Comparison of ENCODE assay signal across 8 cellular contexts in the genomic region with DNA sequence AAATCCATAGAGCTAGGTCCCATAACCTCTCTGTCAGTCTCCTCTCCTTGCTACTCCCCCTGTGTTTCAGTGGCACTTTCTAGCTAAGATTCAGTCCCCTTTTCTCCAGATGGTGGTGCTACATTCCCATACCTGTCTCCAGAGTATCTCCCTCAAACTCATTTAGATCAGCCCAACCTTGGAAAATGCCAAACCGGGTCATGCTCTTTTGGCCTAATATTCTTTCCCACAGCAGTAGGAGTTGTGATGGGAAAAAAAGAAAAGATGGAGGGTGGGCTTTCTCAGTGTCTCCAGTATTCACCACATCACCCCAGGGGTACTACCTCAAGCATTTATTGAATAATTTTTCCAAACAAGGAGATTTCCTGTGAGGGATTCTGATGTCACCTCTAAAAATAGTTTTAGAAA. TPM values are rescaled to one million over a fixed set of nuclear protein-coding genes. Genes with fewer than 3 reads are reported as not detected.
A peak's percentile ranks its signal among the peaks of the same experiment; 100 is the strongest.
DNase-seq lines count a peak whose midpoint lies in the region; ATAC-seq, FAIRE-seq and TF ChIP-seq lines count a peak whose summit lies in the region.

No MANE protein-coding gene starts in this region.

- no peaks in the 10 kb centered on the region for H3K27me3 ChIP-seq in SU-DHL-6 (ENCODE audit: low read length)

- H3K4me3 Mint-ChIP-seq in natural killer cell: no peak overlapping the region

- ATAC-seq in natural killer cell (no peak), GM21619 (IDR thresholded peaks at IDR 0.05; ENCODE audit: unreplicated experiment) (no peak)
- ATAC-seq in activated CD4-positive, CD25-positive, alpha-beta regulatory T cell treated with anti-CD3 and anti-CD28 coated beads, Interleukin-2, amount 50 U/mL, for 24 hours: no peak

- peaks cover 14% of the 10 kb centered on the region for H3F3A ChIP-seq in SU-DHL-6 (ENCODE audit: insufficient read depth)

- DNase-seq in EL (peak; percentile 72), NCI-H128 (lab: John Stamatoyannopoulos, UW; ENCODE audit: unreplicated experiment) (peak; percentile 41), epithelial cell of proximal tubule (ENCODE audit: low read depth) (no peak), natural killer cell (no peak)

- H4K20me1 ChIP-seq in SU-DHL-6 (ENCODE audit: low read depth, low read length): no peaks in the 10 kb centered on the region

- FAIRE-seq in A204.1 (lab: Jason Lieb, UNC): peak; percentile 43

- no peak overlapping the region for H3K4me2 ChIP-seq in SU-DHL-6 (ENCODE audit: low read depth, low read length, poor library complexity, severe bottlenecking)

- H3K9me2 ChIP-seq in SU-DHL-6 (replicated peaks; ENCODE audit: insufficient read depth, low read length): no peaks in the 10 kb centered on the region

- H3K36me3 Mint-ChIP-seq in natural killer cell: no peaks in the 10 kb centered on the region

- peaks cover 10% of the 10 kb centered on the region for H3K79me2 ChIP-seq in SU-DHL-6 (ENCODE audit: insufficient read depth, low read length)

- TF ChIP-seq CTCF in SU-DHL-6 (IDR thresholded peaks at IDR 0.05; ENCODE audit: insufficient read depth, low read length, poor library complexity, severe bottlenecking) (peak; percentile 67), epithelial cell of proximal tubule (conservative IDR thresholded peaks at IDR 0.05; ENCODE audit: low read depth, low read length) (peak; percentile 83), natural killer cell (IDR thresholded peaks at IDR 0.05) (peak; percentile 28)

- H3K4me3 ChIP-seq in SU-DHL-6 (ENCODE audit: insufficient read depth, low read length, poor library complexity, severe bottlenecking) (no peak overlapping the region), epithelial cell of proximal tubule (ENCODE audit: low read depth, low read length) (no peak overlapping the region)

- peaks cover under 1% of the 10 kb centered on the region; the same call in 1 of the 2 replicates for H3K36me3 ChIP-seq in SU-DHL-6 (ENCODE audit: low read length)

- H3K27ac Mint-ChIP-seq in natural killer cell: peak overlapping the region in 1 of 2 donors; percentile 29

- no peaks in the 10 kb centered on the region for H3K9me3 ChIP-seq in SU-DHL-6 (ENCODE audit: insufficient read depth, low read length)

- H2AFZ ChIP-seq in SU-DHL-6 (ENCODE audit: low read depth, low read length, severe bottlenecking): no peak overlapping the region

- H3K9me3 Mint-ChIP-seq in natural killer cell: no peaks in the 10 kb centered on the region

- no peaks in the 10 kb centered on the region for H3K27me3 Mint-ChIP-seq in natural killer cell (ENCODE audit: low read depth in 2 of 2)

- no peak overlapping the region for H3K27ac ChIP-seq in SU-DHL-6 (ENCODE audit: low read depth, low read length)

- no peak overlapping the region for H3K9ac ChIP-seq in SU-DHL-6 (ENCODE audit: low read length)

- intact Hi-C loops in natural killer cell (cut with micrococcal nuclease): loop anchor here (1.0 kb wide), 1 partner anchor 51 kb away; no protein-coding TSS in a partner anchor

- peaks cover 23 to 25% of the 10 kb centered on the region in 2 donors for H3K4me1 Mint-ChIP-seq in natural killer cell

RNA-seq across cellular contexts. Expression of a gene that starts 3.2 kb away (rescaled TPM):
- total RNA-seq in epithelial cell of proximal tubule (not detected in 2 replicates), natural killer cell (not detected)

RNA-seq across cellular contexts. Expression of a gene that starts 4.0 kb away (rescaled TPM):
- total RNA-seq in epithelial cell of proximal tubule (30.8 and 36.7 TPM in 2 replicates), natural killer cell (100 to 1,000 TPM in 1 of 3 donors, 10 to 100 TPM in 2; 61.9 to 101 (median 85.9) TPM)

RNA-seq across cellular contexts. Expression of a gene that starts 27.1 kb away (rescaled TPM):
- total RNA-seq in epithelial cell of proximal tubule (16.3 and 17.6 TPM in 2 replicates), natural killer cell (10 to 100 TPM; 79.1 to 86.1 (median 79.2) TPM)

RNA-seq across cellular contexts. Expression of a gene that starts 40.1 kb away (rescaled TPM):
- total RNA-seq in epithelial cell of proximal tubule: 62.5 and 89.7 TPM in 2 replicates
- total RNA-seq in natural killer cell: 100 to 1,000 TPM; 143 to 200 (median 147) TPM

Comparison
In these comparisons a context has a peak if more than half of its experiments do, and no peak if none do; other contexts are left out.
1. DNase-seq: peak in EL (single experiment) and NCI-H128 (single experiment); none in epithelial cell of proximal tubule (single experiment) and natural killer cell (single experiment).
2. CTCF ChIP-seq: peak in every context shown above with its lines; median percentile 83 in epithelial cell of proximal tubule; 67 in SU-DHL-6; 28 in natural killer cell.